Comparison of ENCODE assay signal across 16 cellular contexts in the genomic region with DNA sequence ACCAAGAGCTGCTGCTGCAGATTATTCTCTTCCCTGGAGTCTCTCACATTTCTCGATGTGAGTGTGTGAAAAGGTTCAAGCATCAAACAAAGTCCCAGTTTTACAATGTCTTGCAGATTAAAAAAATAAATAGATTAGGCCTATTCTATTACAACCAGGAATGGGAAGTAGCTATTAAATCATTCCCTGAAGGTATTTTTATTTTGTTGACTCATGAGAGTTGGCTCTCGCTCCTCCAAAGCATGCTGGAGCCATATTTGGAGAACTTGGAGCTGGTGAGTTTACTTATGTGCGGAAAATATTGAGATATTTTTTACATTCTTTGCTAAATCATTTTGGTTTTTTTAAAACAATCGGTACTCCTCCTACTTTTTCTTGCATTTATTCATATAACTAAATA.
"Had no signal": no experiment of that assay in that cellular context is flagged by ENCODE, and none has a peak within 500 bp of the region (broad histone marks: within the 10 kb centered on the region; RNA-seq: fewer than 3 reads in every experiment).

No MANE protein-coding gene starts in this region.

- H3K4me3 ChIP-seq: esophagus squamous epithelium, hepatocyte, ovary, SJSA1, stomach, thyroid gland had no signal

- DNase-seq: activated CD4-positive, alpha-beta T cell treated with anti-CD3 and anti-CD28 coated beads for 1 hour; activated CD4-positive, alpha-beta T cell treated with anti-CD3 and anti-CD28 coated beads, Interleukin-2, amount 50 U/mL, for 48 hours; activated gamma-delta T cell treated with Interleukin-2 at 50 U/mL for 16 hours; activated naive CD8-positive, alpha-beta T cell treated with anti-CD3 and anti-CD28 coated beads for 36 hours; activated T-cell treated with anti-CD3 and anti-CD28 coated beads, Interleukin-2, amount 50 U/mL, for 48 hours; central memory CD4-positive, alpha-beta T cell; dermis blood vessel endothelial cell; endodermal cell; esophagus squamous epithelium; kidney glomerular epithelial cell; ovary; small intestine; stomach; thyroid gland had no signal

- H3K27me3 ChIP-seq: esophagus squamous epithelium, hepatocyte, ovary, SJSA1, stomach, thyroid gland had no signal

- H3K27ac ChIP-seq: esophagus squamous epithelium, hepatocyte, ovary, SJSA1, stomach, thyroid gland had no signal

- H3K36me3 ChIP-seq: esophagus squamous epithelium, ovary, SJSA1, stomach, thyroid gland had no signal
